Comparison of ENCODE assay signal across 12 cellular contexts in genomic region chr11:57764527-57764926, GRCh38. TPM values are rescaled to one million over a fixed set of nuclear protein-coding genes. Genes with fewer than 3 reads are reported as not detected.
A peak's percentile ranks its signal among the peaks of the same experiment; 100 is the strongest.
DNase-seq lines count a peak whose midpoint lies in the region; ATAC-seq, FAIRE-seq and TF ChIP-seq lines count a peak whose summit lies in the region.
"Had no signal": no experiment of that assay in that cellular context is flagged by ENCODE, and none has a peak within 500 bp of the region (broad histone marks: within the 10 kb centered on the region; RNA-seq: fewer than 3 reads in every experiment).

No MANE protein-coding gene starts in this region.

- TF ChIP-seq RAD21 in K562 (CRISPR knock-in tag; conservative IDR thresholded peaks at IDR 0.05 in 1 of 2, IDR thresholded peaks at IDR 0.05 in 1 of 2): no peak

- peaks cover 1% of the 10 kb centered on the region for H3K36me3 Mint-ChIP-seq in T-helper 2 cell treated with Interferon-gamma antibody and Interleukin-4, amounts not matched to agents 5 μg/mL and 100 μg/mL, for 36 hours (ENCODE audit: low read depth)

- H3K27ac Mint-ChIP-seq in T-helper 2 cell treated with Interferon-gamma antibody and Interleukin-4, amounts not matched to agents 5 μg/mL and 100 μg/mL, for 36 hours: no peak overlapping the region

- POLR2A ChIA-PET in K562 (lab: Yijun Ruan, JAX): interaction anchor here (0.7 to 6.2 kb wide), 7 partner anchors 8 to 40 kb away, joined by 3 to 88 read pairs (median 7); partner anchors contain the start of genes BTBD18 and SELENOH

- peak overlapping the region; percentile 9 to 39; a peak in 2 of 4 replicates for H3K9ac ChIP-seq in K562 (ENCODE audit: insufficient read depth in 1 of 2, low read depth in 2 of 2, low read length in 2 of 2)
- H3K9ac ChIP-seq in iPS-20b (ENCODE audit: low read depth, low read length): peak overlapping the region; percentile 98; the same call in 1 of the 2 replicates

- H3K27me3 Mint-ChIP-seq in T-helper 2 cell treated with Interferon-gamma antibody and Interleukin-4, amounts not matched to agents 5 μg/mL and 100 μg/mL, for 36 hours (ENCODE audit: low read depth): no peaks in the 10 kb centered on the region

- TF ChIP-seq EP300 in K562 (IDR thresholded peaks at IDR 0.05; ENCODE audit: low read length): no peak

- H3K9me1 ChIP-seq in K562 (ENCODE audit: control insufficient read depth, insufficient read depth, low read length): no peaks in the 10 kb centered on the region

- no peak for DNase-seq in K562 (ENCODE audit: extremely low read depth in 1 of 4, low spot score in 3 of 4)
- DNase-seq in gastrocnemius medialis: no peak
- DNase-seq in CD1c-positive myeloid dendritic cell (ENCODE audit: extremely low spot score): no peak
- DNase-seq in Ammon's horn (ENCODE audit: low spot score): no peak
- no peak for DNase-seq in T-helper 2 cell treated with Interferon-gamma antibody and Interleukin-4, amounts not matched to agents 5 μg/mL and 100 μg/mL, for 36 hours (ENCODE audit: low spot score)
- no peak for DNase-seq in RCC 7860 (ENCODE audit: low spot score)
- DNase-seq: activated CD4-positive, alpha-beta T cell treated with anti-CD3 and anti-CD28 coated beads for 1 hour; adrenal gland; DMS79; stimulated activated CD8-positive, alpha-beta memory T cell treated with anti-CD3 and anti-CD28 coated beads, Interleukin-4, amount 100 ng/mL, for 48 hours had no signal

- BruUV-seq in K562 (replicated peaks; lab: Mats Ljungman, UMichigan): no TSS peak

- 0% methylated on average over 2 of the region's 2 CpGs for WGBS in K562 (ENCODE audit: insufficient coverage, low coverage, missing lambda C conversion rate)

- H3K27ac ChIP-seq in K562 (ENCODE audit: extremely low read depth, low read depth, low read length) (peak overlapping the region; percentile 11; the same call in 2 of the 3 replicates), iPS-20b (ENCODE audit: low read length) (no peak overlapping the region), gastrocnemius medialis (peak overlapping the region; percentile 90 to 97 (median 93))

- H4K20me1 ChIP-seq in K562 (replicated peaks; ENCODE audit: control insufficient read depth, insufficient read depth, low read length): peaks cover 7% of the 10 kb centered on the region

- no peaks in the 10 kb centered on the region for H3K9me3 Mint-ChIP-seq in T-helper 2 cell treated with Interferon-gamma antibody and Interleukin-4, amounts not matched to agents 5 μg/mL and 100 μg/mL, for 36 hours

- H3K4me3 Mint-ChIP-seq in T-helper 2 cell treated with Interferon-gamma antibody and Interleukin-4, amounts not matched to agents 5 μg/mL and 100 μg/mL, for 36 hours: no peak overlapping the region

- peaks cover 7 to 22% of the 10 kb centered on the region in 2 experiments; a peak in 4 of 5 replicates for H3K4me1 ChIP-seq in K562 (replicated peaks in 1 of 2; ENCODE audit: control insufficient read depth in 2 of 2, insufficient read depth in 2 of 2, low read length in 2 of 2)
- peaks cover 19% of the 10 kb centered on the region; the same call in 1 of the 2 replicates for H3K4me1 ChIP-seq in iPS-20b (ENCODE audit: insufficient read depth, low read length)
- H3K4me1 ChIP-seq in gastrocnemius medialis: peaks cover 47 to 50% of the 10 kb centered on the region in 2 donors

- H3K79me2 ChIP-seq in K562 (ENCODE audit: control insufficient read depth, insufficient read depth, low read length): peaks cover 74% of the 10 kb centered on the region

- H3K4me3 ChIP-seq in GM08714 (ENCODE audit: low read length): peak overlapping the region; percentile 100
- peak overlapping the region; percentile 62 for H3K4me3 ChIP-seq in K562
- H3K4me3 ChIP-seq in iPS-20b (ENCODE audit: low read length): peak overlapping the region; percentile 91
- peak overlapping the region; percentile 66 to 83 (median 78) for H3K4me3 ChIP-seq in gastrocnemius medialis

- intact Hi-C loops in K562 (cut with micrococcal nuclease) (loop anchor here (5.0 kb wide), 1 partner anchor 33 kb away; no protein-coding TSS in a partner anchor), gastrocnemius medialis (cut with DNase I; ENCODE audit: low total_unique reads) (no loop called here)

- H3K36me3 ChIP-seq in K562 (ENCODE audit: control insufficient read depth, insufficient read depth, low read length) (peaks cover 9% of the 10 kb centered on the region; the same call in 2 of the 3 replicates), iPS-20b (ENCODE audit: insufficient read depth, low read depth, low read length) (no peaks in the 10 kb centered on the region), gastrocnemius medialis (no peaks in the 10 kb centered on the region)
- H3K36me3 ChIP-seq: adrenal gland had no signal

- ATAC-seq in K562 (peak; percentile 13), gastrocnemius medialis (no peak)

- no peak overlapping the region for H2AFZ ChIP-seq in K562 (ENCODE audit: low read depth, low read length)

- CTCF ChIA-PET in K562 (lab: Yijun Ruan, JAX; ENCODE audit: low intra/inter-chr PET ratio): no interaction called here

- in situ Hi-C loops in K562 (cut with MboI) (no loop called here), gastrocnemius medialis (cut with MboI; ENCODE audit: low sequenced_read_pairs in 4 of 4) (loop anchor here in 1 of 4 donors (25.0 kb wide), 1 partner anchor 427 kb away; the partner anchor contains the start of genes P2RX3 and SSRP1)

- no peak for FAIRE-seq in K562 (lab: Jason Lieb, UNC)
- no peak for FAIRE-seq in RCC 7860 (lab: Jason Lieb, UNC)

- TF ChIP-seq POLR2A in K562 (conservative IDR thresholded peaks at IDR 0.05): no peak
- no peak for TF ChIP-seq POLR2A in gastrocnemius medialis (IDR thresholded peaks at IDR 0.05)

- peaks cover 8% of the 10 kb centered on the region for H3K4me1 Mint-ChIP-seq in T-helper 2 cell treated with Interferon-gamma antibody and Interleukin-4, amounts not matched to agents 5 μg/mL and 100 μg/mL, for 36 hours (ENCODE audit: low read depth)

- TF ChIP-seq CTCF in K562 (IDR thresholded peaks at IDR 0.05 in 2 of 3, conservative IDR thresholded peaks at IDR 0.05 in 1 of 3; ENCODE audit: insufficient read depth in 2 of 3, low read depth in 1 of 3, low read length in 3 of 3): no peak
- TF ChIP-seq CTCF in gastrocnemius medialis (IDR thresholded peaks at IDR 0.05 in 4 of 5, conservative IDR thresholded peaks at IDR 0.05 in 1 of 5): no peak

- H3K9me3 ChIP-seq in K562 (replicated peaks; ENCODE audit: control insufficient read depth, insufficient read depth, low read depth, low read length): no peaks in the 10 kb centered on the region
- H3K9me3 ChIP-seq in iPS-20b (ENCODE audit: insufficient read depth, low read depth, low read length): no peaks in the 10 kb centered on the region
- H3K9me3 ChIP-seq in gastrocnemius medialis: no peaks in the 10 kb centered on the region
- H3K9me3 ChIP-seq: adrenal gland had no signal

- H3K4me2 ChIP-seq in K562 (ENCODE audit: insufficient read depth, low read length): peak overlapping the region; percentile 79

- H3K27me3 ChIP-seq in K562 (ENCODE audit: control insufficient read depth in 2 of 2, insufficient read depth in 2 of 2, low read length in 2 of 2) (no peaks in the 10 kb centered on the region), iPS-20b (ENCODE audit: insufficient read depth, low read length) (no peaks in the 10 kb centered on the region), gastrocnemius medialis (no peaks in the 10 kb centered on the region)
- H3K27me3 ChIP-seq: adrenal gland had no signal

RNA-seq across cellular contexts. Expression of gene CTNND1, which starts 2.9 kb away (rescaled TPM):
- 231 and 262 TPM in 2 replicates for total RNA-seq in K562 (2011; cell fraction: chromatin; rRNA removed; ENCODE audit: low replicate concordance)
- 84.4 and 84.7 TPM in 2 replicates for total RNA-seq in K562 (2011; cell fraction: nucleolus; rRNA removed)
- total RNA-seq in K562 (2011; cell fraction: nucleoplasm; rRNA removed): 126 and 154 TPM in 2 replicates
- total RNA-seq in K562 (2014; rRNA removed) (38.2 and 48.9 TPM in 2 replicates), K562 (2014; rRNA removed; fragmentation: Illumina TruSeq; extraction: Trizol) (37.4 and 41.7 TPM in 2 replicates), K562 (2015; rRNA removed; fragmentation: Illumina TruSeq; extraction: Trizol) (41.5 and 43.3 TPM in 2 replicates), K562 (2021) (55.0 and 59.4 TPM in 2 replicates), gastrocnemius medialis (10 to 100 TPM; 19.7 to 29.8 (median 24.5) TPM)
- polyA plus RNA-seq in K562 (2011; rRNA removed) (74.0 and 84.2 TPM in 2 replicates), K562 (2014; fragmentation: Illumina TruSeq; extraction: Trizol) (47.2 and 54.9 TPM in 2 replicates), K562 (2014; fragmentation: Nextera tagmentation; extraction: Ambion mirVana) (10 to 100 TPM; 11.1 to 23.8 TPM), K562 (2014; rRNA removed) (33.6 and 36.8 TPM in 2 replicates)
- 57.8 and 67.2 TPM in 2 replicates for polyA plus RNA-seq in K562 (2011; cell fraction: cytosol; rRNA removed)
- 68.6 and 69.0 TPM in 2 replicates for polyA plus RNA-seq in K562 (2011; cell fraction: nucleus; rRNA removed)
- polyA plus RNA-seq in K562 (2012): 35.7 and 45.2 TPM in 2 replicates
- polyA minus RNA-seq in K562 (2011; rRNA and poly(A)+ RNA removed): 136 and 146 TPM in 2 replicates
- 61.1 and 105 TPM in 2 replicates for polyA minus RNA-seq in K562 (2011; cell fraction: cytosol; rRNA and poly(A)+ RNA removed)
- 34.9 and 59.4 TPM in 2 replicates for polyA minus RNA-seq in K562 (2011; cell fraction: nucleus; rRNA and poly(A)+ RNA removed)

RNA-seq across cellular contexts. Expression of gene BTBD18, which starts 12.9 kb away (rescaled TPM):
- not detected in 2 replicates for total RNA-seq in K562 (2011; cell fraction: chromatin; rRNA removed; ENCODE audit: low replicate concordance)
- not detected in 2 replicates for total RNA-seq in K562 (2011; cell fraction: nucleolus; rRNA removed)
- total RNA-seq in K562 (2011; cell fraction: nucleoplasm; rRNA removed): not detected in 2 replicates
- not detected in 2 replicates for total RNA-seq in K562 (2014; rRNA removed)
- not detected in 2 replicates for total RNA-seq in K562 (2014; rRNA removed; fragmentation: Illumina TruSeq; extraction: Trizol)
- total RNA-seq in K562 (2015; rRNA removed; fragmentation: Illumina TruSeq; extraction: Trizol): not detected in 2 replicates
- not detected in 2 replicates for total RNA-seq in K562 (2021)
- not detected in 2 replicates for polyA plus RNA-seq in K562 (2011; rRNA removed)
- polyA plus RNA-seq in K562 (2011; cell fraction: cytosol; rRNA removed): not detected in 2 replicates
- polyA plus RNA-seq in K562 (2011; cell fraction: nucleus; rRNA removed): not detected in 2 replicates
- polyA plus RNA-seq in K562 (2012): 0.10 and 0.18 TPM in 2 replicates
- not detected in 2 replicates for polyA plus RNA-seq in K562 (2014; fragmentation: Illumina TruSeq; extraction: Trizol)
- under 1 TPM in 1 of 2 experiments, not detected in 1; 0.06 TPM for polyA plus RNA-seq in K562 (2014; fragmentation: Nextera tagmentation; extraction: Ambion mirVana)
- polyA plus RNA-seq in K562 (2014; rRNA removed): not detected in 2 replicates
- polyA minus RNA-seq in K562 (2011; rRNA and poly(A)+ RNA removed): not detected in 2 replicates
- not detected in 2 replicates for polyA minus RNA-seq in K562 (2011; cell fraction: cytosol; rRNA and poly(A)+ RNA removed)
- polyA minus RNA-seq in K562 (2011; cell fraction: nucleus; rRNA and poly(A)+ RNA removed): not detected in 2 replicates
- not detected for total RNA-seq in gastrocnemius medialis
- total RNA-seq: adrenal gland had no signal
- polyA plus RNA-seq: adrenal gland had no signal

RNA-seq across cellular contexts. Expression of gene SELENOH, which starts 23.2 kb away (rescaled TPM):
- 83.6 and 114 TPM in 2 replicates for total RNA-seq in K562 (2011; cell fraction: chromatin; rRNA removed; ENCODE audit: low replicate concordance)
- 79.0 and 105 TPM in 2 replicates for total RNA-seq in K562 (2011; cell fraction: nucleolus; rRNA removed)
- 100 and 130 TPM in 2 replicates for total RNA-seq in K562 (2011; cell fraction: nucleoplasm; rRNA removed)
- 254 and 261 TPM in 2 replicates for total RNA-seq in K562 (2014; rRNA removed)
- total RNA-seq in K562 (2014; rRNA removed; fragmentation: Illumina TruSeq; extraction: Trizol): 47.8 and 49.2 TPM in 2 replicates
- total RNA-seq in K562 (2015; rRNA removed; fragmentation: Illumina TruSeq; extraction: Trizol): 118 and 136 TPM in 2 replicates
- total RNA-seq in K562 (2021): 194 and 216 TPM in 2 replicates
- 116 and 120 TPM in 2 replicates for polyA plus RNA-seq in K562 (2011; rRNA removed)
- 130 and 220 TPM in 2 replicates for polyA plus RNA-seq in K562 (2011; cell fraction: cytosol; rRNA removed)
- polyA plus RNA-seq in K562 (2011; cell fraction: nucleus; rRNA removed): 80.1 and 86.3 TPM in 2 replicates
- 164 and 181 TPM in 2 replicates for polyA plus RNA-seq in K562 (2012)
- polyA plus RNA-seq in K562 (2014; fragmentation: Illumina TruSeq; extraction: Trizol): 33.9 and 70.6 TPM in 2 replicates
- 10 to 100 TPM; 16.6 to 39.5 TPM for polyA plus RNA-seq in K562 (2014; fragmentation: Nextera tagmentation; extraction: Ambion mirVana)
- 278 and 299 TPM in 2 replicates for polyA plus RNA-seq in K562 (2014; rRNA removed)
- 18.6 and 22.8 TPM in 2 replicates for polyA minus RNA-seq in K562 (2011; rRNA and poly(A)+ RNA removed)
- polyA minus RNA-seq in K562 (2011; cell fraction: cytosol; rRNA and poly(A)+ RNA removed): 22.3 and 25.8 TPM in 2 replicates
- polyA minus RNA-seq in K562 (2011; cell fraction: nucleus; rRNA and poly(A)+ RNA removed): 33.8 and 45.2 TPM in 2 replicates
- total RNA-seq in gastrocnemius medialis: 100 to 1,000 TPM in 3 of 4 donors, 10 to 100 TPM in 1; 94.7 to 145 (median 132) TPM

RNA-seq across cellular contexts. Expression of gene TMX2, which starts 52.1 kb away (rescaled TPM):
- total RNA-seq in K562 (2011; cell fraction: chromatin; rRNA removed; ENCODE audit: low replicate concordance): 254 and 323 TPM in 2 replicates
- total RNA-seq in K562 (2011; cell fraction: nucleolus; rRNA removed): 286 and 299 TPM in 2 replicates
- total RNA-seq in K562 (2011; cell fraction: nucleoplasm; rRNA removed): 359 and 435 TPM in 2 replicates
- total RNA-seq in K562 (2014; rRNA removed) (184 and 195 TPM in 2 replicates), K562 (2014; rRNA removed; fragmentation: Illumina TruSeq; extraction: Trizol) (232 and 235 TPM in 2 replicates), K562 (2015; rRNA removed; fragmentation: Illumina TruSeq; extraction: Trizol) (215 and 227 TPM in 2 replicates), K562 (2021) (175 and 176 TPM in 2 replicates), gastrocnemius medialis (10 to 100 TPM; 29.1 to 54.9 (median 40.5) TPM)
- polyA plus RNA-seq in K562 (2011; rRNA removed) (169 and 192 TPM in 2 replicates), K562 (2014; fragmentation: Illumina TruSeq; extraction: Trizol) (243 and 281 TPM in 2 replicates), K562 (2014; fragmentation: Nextera tagmentation; extraction: Ambion mirVana) (100 to 1,000 TPM; 381 to 433 TPM), K562 (2014; rRNA removed) (218 and 224 TPM in 2 replicates)
- polyA plus RNA-seq in K562 (2011; cell fraction: cytosol; rRNA removed): 147 and 153 TPM in 2 replicates
- polyA plus RNA-seq in K562 (2011; cell fraction: nucleus; rRNA removed): 239 and 329 TPM in 2 replicates
- 152 and 169 TPM in 2 replicates for polyA plus RNA-seq in K562 (2012)
- 211 and 260 TPM in 2 replicates for polyA minus RNA-seq in K562 (2011; rRNA and poly(A)+ RNA removed)
- polyA minus RNA-seq in K562 (2011; cell fraction: cytosol; rRNA and poly(A)+ RNA removed): 74.3 and 111 TPM in 2 replicates
- polyA minus RNA-seq in K562 (2011; cell fraction: nucleus; rRNA and poly(A)+ RNA removed): 62.1 and 97.1 TPM in 2 replicates

RNA-seq across cellular contexts. Expression of gene MED19, which starts 52.5 kb away (rescaled TPM):
- total RNA-seq in K562 (2011; cell fraction: chromatin; rRNA removed; ENCODE audit: low replicate concordance): 14.1 and 17.9 TPM in 2 replicates
- total RNA-seq in K562 (2011; cell fraction: nucleolus; rRNA removed): 13.6 and 15.0 TPM in 2 replicates
- total RNA-seq in K562 (2011; cell fraction: nucleoplasm; rRNA removed): 11.6 and 12.5 TPM in 2 replicates
- total RNA-seq in K562 (2014; rRNA removed) (19.3 and 23.5 TPM in 2 replicates), K562 (2014; rRNA removed; fragmentation: Illumina TruSeq; extraction: Trizol) (13.9 and 14.9 TPM in 2 replicates), K562 (2015; rRNA removed; fragmentation: Illumina TruSeq; extraction: Trizol) (15.0 and 17.2 TPM in 2 replicates), K562 (2021) (13.7 and 14.0 TPM in 2 replicates), gastrocnemius medialis (10 to 100 TPM in 2 of 4 donors, 1 to 10 TPM in 2; 8.3 to 13.1 (median 10.4) TPM)
- polyA plus RNA-seq in K562 (2011; rRNA removed) (16.4 and 19.2 TPM in 2 replicates), K562 (2014; fragmentation: Illumina TruSeq; extraction: Trizol) (17.7 and 19.8 TPM in 2 replicates), K562 (2014; fragmentation: Nextera tagmentation; extraction: Ambion mirVana) (1 to 10 TPM; 7.3 to 7.9 TPM), K562 (2014; rRNA removed) (15.9 and 22.1 TPM in 2 replicates)
- polyA plus RNA-seq in K562 (2011; cell fraction: cytosol; rRNA removed): 22.5 and 55.4 TPM in 2 replicates
- 15.2 and 18.3 TPM in 2 replicates for polyA plus RNA-seq in K562 (2011; cell fraction: nucleus; rRNA removed)
- polyA plus RNA-seq in K562 (2012): 15.4 and 19.6 TPM in 2 replicates
- 7.4 and 10.3 TPM in 2 replicates for polyA minus RNA-seq in K562 (2011; rRNA and poly(A)+ RNA removed)
- 4.0 and 5.4 TPM in 2 replicates for polyA minus RNA-seq in K562 (2011; cell fraction: cytosol; rRNA and poly(A)+ RNA removed)
- polyA minus RNA-seq in K562 (2011; cell fraction: nucleus; rRNA and poly(A)+ RNA removed): 4.7 and 5.3 TPM in 2 replicates
